ENCODE assay signal across 10 cellular contexts in genomic region chr14:56581041-56581727, GRCh38. TPM values are rescaled to one million over a fixed set of nuclear protein-coding genes. Genes with fewer than 3 reads are reported as not detected.
DNase-seq lines count a peak whose midpoint lies in the region; ATAC-seq and TF ChIP-seq lines count a peak whose summit lies in the region.
"Had no signal": no experiment of that assay in that cellular context is flagged by ENCODE, and none has a peak within 500 bp of the region (broad histone marks: within the 10 kb centered on the region; RNA-seq: fewer than 3 reads in every experiment).

No MANE protein-coding gene starts in this region.

- H3K27me3 Mint-ChIP-seq in neural crest cell (ENCODE audit: low read depth) = peaks cover 6% of the 10 kb centered on the region

- no peaks in the 10 kb centered on the region for H3K36me3 ChIP-seq in GM06990 (ENCODE audit: control insufficient read depth, insufficient read depth, low read length)
- H3K36me3 ChIP-seq in brain microvascular endothelial cell (replicated peaks) = peaks cover 6% of the 10 kb centered on the region

- in situ Hi-C loops in KBM-7 (cut with MboI; ENCODE audit: low pct_unique_long_range_greater_than_20kb, low sequenced_read_pairs) (no loop called here), brain microvascular endothelial cell (cut with HindIII; ENCODE audit: low pct_ligation_motif_present, low sequenced_read_pairs) (no loop called here)

- TF ChIP-seq CTCF in GM06990 (IDR thresholded peaks at IDR 0.05; ENCODE audit: insufficient read depth, low read length, poor library complexity, severe bottlenecking) (no peak), brain microvascular endothelial cell (IDR thresholded peaks at IDR 0.05; ENCODE audit: low read depth, low read length, missing control alignments) (no peak), neural crest cell (conservative IDR thresholded peaks at IDR 0.05) (no peak)

- H3K4me3 ChIP-seq in GM06990 (replicated peaks; ENCODE audit: low read depth, low read length) (peak overlapping the region; percentile 84), brain microvascular endothelial cell (ENCODE audit: low read depth, low read length) (peak overlapping the region; percentile 84)

- H3K36me3 Mint-ChIP-seq in neural crest cell (ENCODE audit: low read depth) = no peaks in the 10 kb centered on the region

- ATAC-seq in HG03097 (IDR thresholded peaks at IDR 0.05; ENCODE audit: low FRiP score, unreplicated experiment) = no peak

- H3K9me3 Mint-ChIP-seq in neural crest cell = no peaks in the 10 kb centered on the region

- H3K27me3 ChIP-seq in GM06990 (replicated peaks; ENCODE audit: control insufficient read depth, insufficient read depth, low read length) (no peaks in the 10 kb centered on the region), brain microvascular endothelial cell (replicated peaks) (no peaks in the 10 kb centered on the region)

- peaks cover 22% of the 10 kb centered on the region for H3K4me1 Mint-ChIP-seq in neural crest cell

- peak overlapping the region; percentile 95 for H3K4me3 Mint-ChIP-seq in neural crest cell

- H3K27ac Mint-ChIP-seq in neural crest cell (ENCODE audit: unreplicated experiment) = no peak overlapping the region

- peak; percentile 13 for DNase-seq in GM06990 (ENCODE audit: extremely low read depth, insufficient read length)
- peak; percentile 48 for DNase-seq in KBM-7
- DNase-seq in brain microvascular endothelial cell = no peak
- DNase-seq in neural crest cell (ENCODE audit: low read depth, low spot score) = no peak
- DNase-seq in activated CD4-positive, CD25-positive, alpha-beta regulatory T cell (lab: John Stamatoyannopoulos, UW) = no peak
- no peak for DNase-seq in NCI-H2196 (lab: John Stamatoyannopoulos, UW; ENCODE audit: unreplicated experiment)
- no peak for DNase-seq in anterior cingulate cortex (lab: John Stamatoyannopoulos, UW)
- DNase-seq: activated CD4-positive, alpha-beta T cell treated with anti-CD3 and anti-CD28 coated beads, Interleukin-2, amount 50 U/mL, for 4 hours; H7 had no signal

- H3K27ac ChIP-seq in brain microvascular endothelial cell = no peak overlapping the region

RNA-seq across cellular contexts. Expression of gene TMEM260, which starts 1.6 kb away (rescaled TPM):
- total RNA-seq in neural crest cell = 19.4 and 19.7 TPM in 2 replicates

Comparison
In these comparisons a context has a peak if more than half of its experiments do, and no peak if none do; other contexts are left out.
1. DNase-seq: peak in GM06990 (single experiment) and KBM-7 (single experiment); none in brain microvascular endothelial cell (single experiment), neural crest cell (single experiment), activated CD4-positive, CD25-positive, alpha-beta regulatory T cell (0 of 4), NCI-H2196 (single experiment) and anterior cingulate cortex (0 of 58).